Comparison of ENCODE assay signal across 9 cellular contexts in the genomic region with DNA sequence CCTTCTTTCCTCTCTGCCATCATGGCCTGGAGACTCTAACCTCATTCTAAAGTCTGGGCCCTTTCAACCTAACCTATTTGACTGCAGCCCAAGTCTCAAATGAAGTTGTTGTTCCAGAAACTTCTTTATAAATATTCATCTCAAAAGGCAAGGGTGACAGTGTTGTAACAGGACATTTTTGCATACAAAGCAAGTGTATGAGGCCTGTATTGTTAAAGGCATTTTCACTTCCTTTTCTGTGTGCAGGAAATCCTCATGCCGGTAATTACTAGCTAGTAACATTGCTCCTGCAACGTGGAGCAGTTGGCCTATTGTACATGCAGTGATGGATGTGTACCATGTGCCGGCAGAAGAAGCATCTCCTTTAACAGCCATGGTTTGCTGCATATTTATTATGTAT.
DNase-seq lines count a peak whose midpoint lies in the region; ATAC-seq, FAIRE-seq and TF ChIP-seq lines count a peak whose summit lies in the region.
"Had no signal": no experiment of that assay in that cellular context is flagged by ENCODE, and none has a peak within 500 bp of the region (broad histone marks: within the 10 kb centered on the region; RNA-seq: fewer than 3 reads in every experiment).

No MANE protein-coding gene starts in this region.

- ATAC-seq in GM19043 (IDR thresholded peaks at IDR 0.05; ENCODE audit: low read depth, unreplicated experiment) (peak; percentile 96), HG02610 (IDR thresholded peaks at IDR 0.05; ENCODE audit: unreplicated experiment) (peak; percentile 98), HG03575 (IDR thresholded peaks at IDR 0.05; ENCODE audit: extremely low read depth, insufficient number of reproducible peaks, low FRiP score, unreplicated experiment) (peak; percentile 93)
- peak; percentile 38 for ATAC-seq in naive thymus-derived CD4-positive, alpha-beta T cell

- H3K36me3 ChIP-seq in naive thymus-derived CD4-positive, alpha-beta T cell (ENCODE audit: control insufficient read depth in 2 of 3, insufficient read depth in 3 of 3, low read length in 3 of 3) = no peaks in the 10 kb centered on the region
- H3K36me3 ChIP-seq: suprapubic skin had no signal

- no peak for TF ChIP-seq CTCF in foreskin fibroblast (IDR thresholded peaks at IDR 0.05; ENCODE audit: low read depth, low read length)

- no peaks in the 10 kb centered on the region for H3K4me1 ChIP-seq in naive thymus-derived CD4-positive, alpha-beta T cell (ENCODE audit: control insufficient read depth in 2 of 2, insufficient read depth in 2 of 2, low read length in 2 of 2)
- H3K4me1 ChIP-seq: suprapubic skin had no signal

- no peaks in the 10 kb centered on the region for H3K9me3 ChIP-seq in naive thymus-derived CD4-positive, alpha-beta T cell (ENCODE audit: control insufficient read depth in 2 of 3, low read length in 3 of 3)
- H3K9me3 ChIP-seq: suprapubic skin had no signal

- no peak overlapping the region for H3K4me3 ChIP-seq in naive thymus-derived CD4-positive, alpha-beta T cell (ENCODE audit: low read length)
- no peak overlapping the region for H3K4me3 ChIP-seq in foreskin fibroblast (ENCODE audit: low read depth in 1 of 2, low read length in 2 of 2)
- H3K4me3 ChIP-seq: suprapubic skin had no signal

- no peaks in the 10 kb centered on the region for H3K36me3 Mint-ChIP-seq in naive thymus-derived CD4-positive, alpha-beta T cell

- H3K27me3 Mint-ChIP-seq in naive thymus-derived CD4-positive, alpha-beta T cell = peaks cover 3 to 15% (median 6%) of the 10 kb centered on the region in 5 donors

- peaks cover 0 to 2% (median 0%) of the 10 kb centered on the region in 7 donors for H3K4me1 Mint-ChIP-seq in naive thymus-derived CD4-positive, alpha-beta T cell
- H3K4me1 Mint-ChIP-seq: activated CD4-positive, alpha-beta T cell treated with anti-CD3 and anti-CD28 coated beads, Interleukin-2, amount 10 ng/mL, durations not matched to agents 24 days and 14 days had no signal

- intact Hi-C loops in naive thymus-derived CD4-positive, alpha-beta T cell (cut with micrococcal nuclease) = loop anchor here in 1 of 2 donors (5.0 kb wide), 1 partner anchor 319 kb away; no protein-coding TSS in a partner anchor

- no peak overlapping the region for H3K27ac ChIP-seq in naive thymus-derived CD4-positive, alpha-beta T cell (ENCODE audit: low read depth, low read length)
- H3K27ac ChIP-seq: suprapubic skin had no signal

- no peaks in the 10 kb centered on the region for H3K27me3 ChIP-seq in naive thymus-derived CD4-positive, alpha-beta T cell (ENCODE audit: control insufficient read depth in 2 of 2, insufficient read depth in 2 of 2, low read length in 2 of 2)
- H3K27me3 ChIP-seq: suprapubic skin had no signal

- no peak overlapping the region for H3K27ac Mint-ChIP-seq in naive thymus-derived CD4-positive, alpha-beta T cell
- H3K27ac Mint-ChIP-seq: activated CD4-positive, alpha-beta T cell treated with anti-CD3 and anti-CD28 coated beads, Interleukin-2, amount 10 ng/mL, durations not matched to agents 24 days and 14 days had no signal

- H3K4me3 Mint-ChIP-seq in naive thymus-derived CD4-positive, alpha-beta T cell = no peak overlapping the region
- H3K4me3 Mint-ChIP-seq: activated CD4-positive, alpha-beta T cell treated with anti-CD3 and anti-CD28 coated beads, Interleukin-2, amount 10 ng/mL, durations not matched to agents 24 days and 14 days had no signal

- CTCF ChIA-PET in naive thymus-derived CD4-positive, alpha-beta T cell (lab: Charles Lee) = no interaction called here

- FAIRE-seq in HTR-8/SVneo (lab: Jason Lieb, UNC) = no peak

- DNase-seq in naive thymus-derived CD4-positive, alpha-beta T cell = no peak
- no peak for DNase-seq in COR-L47 (lab: John Stamatoyannopoulos, UW)
- no peak for DNase-seq in foreskin fibroblast
- no peak for DNase-seq in HTR-8/SVneo (ENCODE audit: insufficient read length, low spot score)
- DNase-seq: activated CD4-positive, alpha-beta T cell treated with anti-CD3 and anti-CD28 coated beads, Interleukin-2, amount 10 ng/mL, durations not matched to agents 24 days and 14 days had no signal

- POLR2A ChIA-PET in naive thymus-derived CD4-positive, alpha-beta T cell (lab: Charles Lee) = no interaction called here

- H3K9me3 Mint-ChIP-seq in naive thymus-derived CD4-positive, alpha-beta T cell = no peaks in the 10 kb centered on the region
- H3K9me3 Mint-ChIP-seq: activated CD4-positive, alpha-beta T cell treated with anti-CD3 and anti-CD28 coated beads, Interleukin-2, amount 10 ng/mL, durations not matched to agents 24 days and 14 days had no signal

Comparison
In these comparisons a context has a peak if more than half of its experiments do, and no peak if none do; other contexts are left out.
1. ATAC-seq: peak in every context shown above with its lines; median percentile 98 in HG02610; 96 in GM19043; 93 in HG03575; 38 in naive thymus-derived CD4-positive, alpha-beta T cell.